1 cellular context compared by ENCODE assay signal in genomic region chr10:31031205-31031665, GRCh38.
TF ChIP-seq lines count a peak whose summit lies in the region.

No MANE protein-coding gene starts in this region.

TF ChIP-seq in GM12878, 131 proteins besides CTCF, POLR2A, EP300 and RAD21 (continued from another document):
- TF ChIP-seq SMAD5 (IDR thresholded peaks at IDR 0.05; ENCODE audit: low read depth) (0 out of 2 replicates have a peak, but pooled peaks have one; percentile 7), ELK1 (IDR thresholded peaks at IDR 0.05; ENCODE audit: low read depth, low read length) (0 out of 2 replicates have a peak, but pooled peaks have one; percentile 25)
